ENCODE assay signal across 1 cellular context in the genomic region with DNA sequence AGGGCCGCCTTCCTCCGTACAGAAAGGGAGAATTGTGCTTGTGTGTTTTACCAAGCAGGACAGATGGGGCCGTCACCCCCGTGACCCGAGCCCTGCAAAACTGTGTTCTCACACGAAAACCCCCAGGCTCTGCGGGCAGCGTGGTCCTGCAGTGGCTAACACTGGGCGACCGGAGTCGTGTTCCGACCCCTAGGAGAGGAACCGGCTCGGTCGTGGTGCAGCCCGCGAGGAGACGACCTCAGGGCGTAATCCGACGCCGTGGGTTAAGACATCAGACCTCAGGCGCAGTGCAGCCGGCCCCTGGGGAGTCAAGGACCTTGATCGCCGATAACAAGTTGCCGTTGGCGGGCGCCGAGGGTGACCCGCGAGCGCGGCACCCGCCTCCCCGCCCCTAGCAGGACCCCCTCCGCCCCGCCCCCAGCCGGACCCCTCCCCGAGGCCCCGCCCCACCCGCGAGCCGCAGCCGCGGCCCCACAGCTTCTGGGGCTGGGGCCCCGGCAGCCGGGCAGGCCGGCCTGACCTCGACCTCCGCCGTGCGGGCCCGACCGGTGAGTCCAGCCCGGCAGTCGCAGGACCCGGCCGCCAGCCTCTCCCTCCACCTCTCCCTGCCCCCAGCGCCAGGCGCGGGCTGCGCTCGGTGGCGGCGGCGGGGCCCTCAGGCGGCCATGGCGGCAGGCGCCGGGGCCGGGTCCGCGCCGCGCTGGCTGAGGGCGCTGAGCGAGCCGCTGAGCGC.
TF ChIP-seq lines count a peak whose summit lies in the region.

Gene CHPT1 (plus strand): TSS at position 444 of the 733 bp plus-strand sequence. CDS start 222 bp downstream, at position 666.

TF ChIP-seq in HepG2, 621 proteins besides CTCF, POLR2A, EP300 and RAD21 (continued from another document and continues in another):
- TF ChIP-seq, protein P1, sequence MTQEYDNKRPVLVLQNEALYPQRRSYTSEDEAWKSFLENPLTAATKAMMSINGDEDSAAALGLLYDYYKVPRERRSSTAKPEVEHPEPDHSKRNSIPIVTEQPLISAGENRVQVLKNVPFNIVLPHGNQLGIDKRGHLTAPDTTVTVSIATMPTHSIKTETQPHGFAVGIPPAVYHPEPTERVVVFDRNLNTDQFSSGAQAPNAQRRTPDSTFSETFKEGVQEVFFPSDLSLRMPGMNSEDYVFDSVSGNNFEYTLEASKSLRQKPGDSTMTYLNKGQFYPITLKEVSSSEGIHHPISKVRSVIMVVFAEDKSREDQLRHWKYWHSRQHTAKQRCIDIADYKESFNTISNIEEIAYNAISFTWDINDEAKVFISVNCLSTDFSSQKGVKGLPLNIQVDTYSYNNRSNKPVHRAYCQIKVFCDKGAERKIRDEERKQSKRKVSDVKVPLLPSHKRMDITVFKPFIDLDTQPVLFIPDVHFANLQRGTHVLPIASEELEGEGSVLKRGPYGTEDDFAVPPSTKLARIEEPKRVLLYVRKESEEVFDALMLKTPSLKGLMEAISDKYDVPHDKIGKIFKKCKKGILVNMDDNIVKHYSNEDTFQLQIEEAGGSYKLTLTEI (CRISPR knock-in tag; conservative IDR thresholded peaks at IDR 0.05): no peak
- TF ChIP-seq ZNF891 (CRISPR knock-in tag; IDR thresholded peaks at IDR 0.05): 0 out of 2 replicates have a peak, but pooled peaks have one; percentile 19
- TF ChIP-seq ZIK1 (CRISPR knock-in tag; IDR thresholded peaks at IDR 0.05; ENCODE audit: borderline replicate concordance, low read depth): no peak
- 0 out of 2 replicates have a peak, but pooled peaks have one; percentile 14 for TF ChIP-seq FOXK1 (CRISPR knock-in tag; IDR thresholded peaks at IDR 0.05; ENCODE audit: borderline replicate concordance, low read depth)
- no peak for TF ChIP-seq ATF7 (IDR thresholded peaks at IDR 0.05)
- TF ChIP-seq ATF7 (CRISPR knock-in tag; IDR thresholded peaks at IDR 0.05): no peak
- TF ChIP-seq RELA (CRISPR knock-in tag; IDR thresholded peaks at IDR 0.05): no peak
- no peak for TF ChIP-seq JUN (CRISPR knock-in tag; IDR thresholded peaks at IDR 0.05)
- TF ChIP-seq ZNF18 (CRISPR knock-in tag; IDR thresholded peaks at IDR 0.05; ENCODE audit: insufficient replicate concordance): peak; percentile 41
- TF ChIP-seq NAIF1 (CRISPR knock-in tag; IDR thresholded peaks at IDR 0.05; ENCODE audit: borderline replicate concordance): no peak
- TF ChIP-seq NFYC (CRISPR knock-in tag; IDR thresholded peaks at IDR 0.05): no peak
- no peak for TF ChIP-seq ZNF737 (CRISPR knock-in tag; IDR thresholded peaks at IDR 0.05; ENCODE audit: borderline replicate concordance)
- no peak for TF ChIP-seq ARID2 (CRISPR knock-in tag; IDR thresholded peaks at IDR 0.05; ENCODE audit: borderline replicate concordance)
- no peak for TF ChIP-seq ZNF616 (CRISPR knock-in tag; IDR thresholded peaks at IDR 0.05; ENCODE audit: low read depth)
- TF ChIP-seq, protein P2, sequence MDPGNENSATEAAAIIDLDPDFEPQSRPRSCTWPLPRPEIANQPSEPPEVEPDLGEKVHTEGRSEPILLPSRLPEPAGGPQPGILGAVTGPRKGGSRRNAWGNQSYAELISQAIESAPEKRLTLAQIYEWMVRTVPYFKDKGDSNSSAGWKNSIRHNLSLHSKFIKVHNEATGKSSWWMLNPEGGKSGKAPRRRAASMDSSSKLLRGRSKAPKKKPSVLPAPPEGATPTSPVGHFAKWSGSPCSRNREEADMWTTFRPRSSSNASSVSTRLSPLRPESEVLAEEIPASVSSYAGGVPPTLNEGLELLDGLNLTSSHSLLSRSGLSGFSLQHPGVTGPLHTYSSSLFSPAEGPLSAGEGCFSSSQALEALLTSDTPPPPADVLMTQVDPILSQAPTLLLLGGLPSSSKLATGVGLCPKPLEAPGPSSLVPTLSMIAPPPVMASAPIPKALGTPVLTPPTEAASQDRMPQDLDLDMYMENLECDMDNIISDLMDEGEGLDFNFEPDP (CRISPR knock-in tag; conservative IDR thresholded peaks at IDR 0.05): no peak
- no peak for TF ChIP-seq ZNF569 (CRISPR knock-in tag; IDR thresholded peaks at IDR 0.05; ENCODE audit: borderline replicate concordance)
- no peak; the same call in 1 of the 2 replicates for TF ChIP-seq SPEN (CRISPR knock-in tag; IDR thresholded peaks at IDR 0.05; ENCODE audit: low read depth)
- TF ChIP-seq, protein P3, sequence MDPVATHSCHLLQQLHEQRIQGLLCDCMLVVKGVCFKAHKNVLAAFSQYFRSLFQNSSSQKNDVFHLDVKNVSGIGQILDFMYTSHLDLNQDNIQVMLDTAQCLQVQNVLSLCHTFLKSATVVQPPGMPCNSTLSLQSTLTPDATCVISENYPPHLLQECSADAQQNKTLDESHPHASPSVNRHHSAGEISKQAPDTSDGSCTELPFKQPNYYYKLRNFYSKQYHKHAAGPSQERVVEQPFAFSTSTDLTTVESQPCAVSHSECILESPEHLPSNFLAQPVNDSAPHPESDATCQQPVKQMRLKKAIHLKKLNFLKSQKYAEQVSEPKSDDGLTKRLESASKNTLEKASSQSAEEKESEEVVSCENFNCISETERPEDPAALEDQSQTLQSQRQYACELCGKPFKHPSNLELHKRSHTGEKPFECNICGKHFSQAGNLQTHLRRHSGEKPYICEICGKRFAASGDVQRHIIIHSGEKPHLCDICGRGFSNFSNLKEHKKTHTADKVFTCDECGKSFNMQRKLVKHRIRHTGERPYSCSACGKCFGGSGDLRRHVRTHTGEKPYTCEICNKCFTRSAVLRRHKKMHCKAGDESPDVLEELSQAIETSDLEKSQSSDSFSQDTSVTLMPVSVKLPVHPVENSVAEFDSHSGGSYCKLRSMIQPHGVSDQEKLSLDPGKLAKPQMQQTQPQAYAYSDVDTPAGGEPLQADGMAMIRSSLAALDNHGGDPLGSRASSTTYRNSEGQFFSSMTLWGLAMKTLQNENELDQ (CRISPR knock-in tag; IDR thresholded peaks at IDR 0.05; ENCODE audit: borderline replicate concordance): no peak
- 0 out of 2 replicates have a peak, but pooled peaks have one; percentile 40 for TF ChIP-seq CBFB (CRISPR knock-in tag; IDR thresholded peaks at IDR 0.05)
- TF ChIP-seq RBAK (CRISPR knock-in tag; IDR thresholded peaks at IDR 0.05): no peak
- TF ChIP-seq, protein P4, sequence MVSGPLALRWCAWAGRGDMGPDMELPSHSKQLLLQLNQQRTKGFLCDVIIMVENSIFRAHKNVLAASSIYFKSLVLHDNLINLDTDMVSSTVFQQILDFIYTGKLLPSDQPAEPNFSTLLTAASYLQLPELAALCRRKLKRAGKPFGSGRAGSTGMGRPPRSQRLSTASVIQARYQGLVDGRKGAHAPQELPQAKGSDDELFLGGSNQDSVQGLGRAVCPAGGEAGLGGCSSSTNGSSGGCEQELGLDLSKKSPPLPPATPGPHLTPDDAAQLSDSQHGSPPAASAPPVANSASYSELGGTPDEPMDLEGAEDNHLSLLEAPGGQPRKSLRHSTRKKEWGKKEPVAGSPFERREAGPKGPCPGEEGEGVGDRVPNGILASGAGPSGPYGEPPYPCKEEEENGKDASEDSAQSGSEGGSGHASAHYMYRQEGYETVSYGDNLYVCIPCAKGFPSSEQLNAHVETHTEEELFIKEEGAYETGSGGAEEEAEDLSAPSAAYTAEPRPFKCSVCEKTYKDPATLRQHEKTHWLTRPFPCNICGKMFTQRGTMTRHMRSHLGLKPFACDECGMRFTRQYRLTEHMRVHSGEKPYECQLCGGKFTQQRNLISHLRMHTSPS (CRISPR knock-in tag; IDR thresholded peaks at IDR 0.05; ENCODE audit: low read depth): no peak; the same call in 1 of the 2 replicates
- TF ChIP-seq SSRP1 (CRISPR knock-in tag; IDR thresholded peaks at IDR 0.05): no peak
- TF ChIP-seq, protein P5, sequence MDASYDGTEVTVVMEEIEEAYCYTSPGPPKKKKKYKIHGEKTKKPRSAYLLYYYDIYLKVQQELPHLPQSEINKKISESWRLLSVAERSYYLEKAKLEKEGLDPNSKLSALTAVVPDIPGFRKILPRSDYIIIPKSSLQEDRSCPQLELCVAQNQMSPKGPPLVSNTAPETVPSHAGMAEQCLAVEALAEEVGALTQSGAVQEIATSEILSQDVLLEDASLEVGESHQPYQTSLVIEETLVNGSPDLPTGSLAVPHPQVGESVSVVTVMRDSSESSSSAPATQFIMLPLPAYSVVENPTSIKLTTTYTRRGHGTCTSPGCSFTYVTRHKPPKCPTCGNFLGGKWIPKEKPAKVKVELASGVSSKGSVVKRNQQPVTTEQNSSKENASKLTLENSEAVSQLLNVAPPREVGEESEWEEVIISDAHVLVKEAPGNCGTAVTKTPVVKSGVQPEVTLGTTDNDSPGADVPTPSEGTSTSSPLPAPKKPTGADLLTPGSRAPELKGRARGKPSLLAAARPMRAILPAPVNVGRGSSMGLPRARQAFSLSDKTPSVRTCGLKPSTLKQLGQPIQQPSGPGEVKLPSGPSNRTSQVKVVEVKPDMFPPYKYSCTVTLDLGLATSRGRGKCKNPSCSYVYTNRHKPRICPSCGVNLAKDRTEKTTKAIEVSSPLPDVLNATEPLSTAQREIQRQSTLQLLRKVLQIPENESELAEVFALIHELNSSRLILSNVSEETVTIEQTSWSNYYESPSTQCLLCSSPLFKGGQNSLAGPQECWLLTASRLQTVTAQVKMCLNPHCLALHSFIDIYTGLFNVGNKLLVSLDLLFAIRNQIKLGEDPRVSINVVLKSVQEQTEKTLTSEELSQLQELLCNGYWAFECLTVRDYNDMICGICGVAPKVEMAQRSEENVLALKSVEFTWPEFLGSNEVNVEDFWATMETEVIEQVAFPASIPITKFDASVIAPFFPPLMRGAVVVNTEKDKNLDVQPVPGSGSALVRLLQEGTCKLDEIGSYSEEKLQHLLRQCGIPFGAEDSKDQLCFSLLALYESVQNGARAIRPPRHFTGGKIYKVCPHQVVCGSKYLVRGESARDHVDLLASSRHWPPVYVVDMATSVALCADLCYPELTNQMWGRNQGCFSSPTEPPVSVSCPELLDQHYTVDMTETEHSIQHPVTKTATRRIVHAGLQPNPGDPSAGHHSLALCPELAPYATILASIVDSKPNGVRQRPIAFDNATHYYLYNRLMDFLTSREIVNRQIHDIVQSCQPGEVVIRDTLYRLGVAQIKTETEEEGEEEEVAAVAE (CRISPR knock-in tag; IDR thresholded peaks at IDR 0.05; ENCODE audit: borderline replicate concordance): no peak
- TF ChIP-seq BHLHE40 (IDR thresholded peaks at IDR 0.05; ENCODE audit: low read length): no peak
- no peak for TF ChIP-seq ZNF782 (CRISPR knock-in tag; IDR thresholded peaks at IDR 0.05; ENCODE audit: borderline replicate concordance)
- no peak for TF ChIP-seq HINFP (CRISPR knock-in tag; IDR thresholded peaks at IDR 0.05; ENCODE audit: low read depth)
- no peak; the same call in 1 of the 2 replicates for TF ChIP-seq PHF20 (CRISPR knock-in tag; IDR thresholded peaks at IDR 0.05)
- no peak for TF ChIP-seq ZNF34 (CRISPR knock-in tag; IDR thresholded peaks at IDR 0.05; ENCODE audit: borderline replicate concordance)
- TF ChIP-seq SOX5 (CRISPR knock-in tag; IDR thresholded peaks at IDR 0.05; ENCODE audit: borderline replicate concordance): no peak
- TF ChIP-seq PTBP1 (IDR thresholded peaks at IDR 0.05; ENCODE audit: low read depth, low read length, poor library complexity, severe bottlenecking): no peak
- no peak for TF ChIP-seq RARG (CRISPR knock-in tag; IDR thresholded peaks at IDR 0.05; ENCODE audit: low read depth)
- TF ChIP-seq TEF (CRISPR knock-in tag; IDR thresholded peaks at IDR 0.05): peak; percentile 55; the same call in 1 of the 2 replicates
- TF ChIP-seq ZNF562 (CRISPR knock-in tag; IDR thresholded peaks at IDR 0.05; ENCODE audit: borderline replicate concordance): no peak
- no peak; the same call in 1 of the 2 replicates for TF ChIP-seq SRY (CRISPR knock-in tag; IDR thresholded peaks at IDR 0.05)
- TF ChIP-seq, protein P6, sequence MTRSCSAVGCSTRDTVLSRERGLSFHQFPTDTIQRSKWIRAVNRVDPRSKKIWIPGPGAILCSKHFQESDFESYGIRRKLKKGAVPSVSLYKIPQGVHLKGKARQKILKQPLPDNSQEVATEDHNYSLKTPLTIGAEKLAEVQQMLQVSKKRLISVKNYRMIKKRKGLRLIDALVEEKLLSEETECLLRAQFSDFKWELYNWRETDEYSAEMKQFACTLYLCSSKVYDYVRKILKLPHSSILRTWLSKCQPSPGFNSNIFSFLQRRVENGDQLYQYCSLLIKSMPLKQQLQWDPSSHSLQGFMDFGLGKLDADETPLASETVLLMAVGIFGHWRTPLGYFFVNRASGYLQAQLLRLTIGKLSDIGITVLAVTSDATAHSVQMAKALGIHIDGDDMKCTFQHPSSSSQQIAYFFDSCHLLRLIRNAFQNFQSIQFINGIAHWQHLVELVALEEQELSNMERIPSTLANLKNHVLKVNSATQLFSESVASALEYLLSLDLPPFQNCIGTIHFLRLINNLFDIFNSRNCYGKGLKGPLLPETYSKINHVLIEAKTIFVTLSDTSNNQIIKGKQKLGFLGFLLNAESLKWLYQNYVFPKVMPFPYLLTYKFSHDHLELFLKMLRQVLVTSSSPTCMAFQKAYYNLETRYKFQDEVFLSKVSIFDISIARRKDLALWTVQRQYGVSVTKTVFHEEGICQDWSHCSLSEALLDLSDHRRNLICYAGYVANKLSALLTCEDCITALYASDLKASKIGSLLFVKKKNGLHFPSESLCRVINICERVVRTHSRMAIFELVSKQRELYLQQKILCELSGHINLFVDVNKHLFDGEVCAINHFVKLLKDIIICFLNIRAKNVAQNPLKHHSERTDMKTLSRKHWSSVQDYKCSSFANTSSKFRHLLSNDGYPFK (CRISPR knock-in tag; IDR thresholded peaks at IDR 0.05; ENCODE audit: borderline replicate concordance): no peak
- no peak for TF ChIP-seq XRCC5 (optimal IDR thresholded peaks at IDR 0.05; ENCODE audit: low read length)
